Comparison of ENCODE assay signal across 23 cellular contexts in the genomic region with DNA sequence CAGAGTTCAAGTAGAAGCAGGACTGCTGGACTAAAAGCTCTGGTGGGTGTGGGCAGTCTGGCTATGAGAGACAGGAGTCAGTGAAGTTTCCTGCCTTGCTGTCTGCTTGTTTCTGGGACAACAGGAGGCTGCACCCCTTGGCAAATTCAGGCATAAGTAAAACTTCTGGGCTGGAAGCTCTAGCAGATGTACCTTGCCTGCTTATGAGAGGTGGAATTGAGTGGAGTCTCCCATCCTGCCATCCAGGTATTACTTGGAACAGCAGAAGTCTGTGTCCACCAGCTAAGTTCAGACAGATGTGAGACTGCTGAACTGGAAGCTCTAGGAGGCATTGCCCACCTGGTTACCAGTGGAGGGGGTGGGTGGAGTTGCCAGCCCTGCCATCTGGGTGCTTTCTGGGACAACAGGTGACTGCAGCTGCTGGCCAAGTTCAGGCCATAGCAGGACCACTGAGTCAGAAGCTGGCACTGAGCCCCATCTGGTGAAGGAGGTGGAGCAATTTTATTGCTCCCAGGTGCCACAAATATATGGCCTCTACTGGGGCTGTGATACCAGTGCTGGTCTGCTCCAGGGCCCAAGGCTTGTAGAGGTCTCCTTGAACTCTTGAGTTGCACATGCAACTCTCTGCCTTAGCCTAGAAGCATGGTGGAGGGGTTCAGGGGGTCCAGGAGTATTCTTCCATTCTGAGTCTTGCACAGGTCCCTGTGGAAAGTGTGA.
"Had no signal": no experiment of that assay in that cellular context is flagged by ENCODE, and none has a peak within 500 bp of the region (broad histone marks: within the 10 kb centered on the region; RNA-seq: fewer than 3 reads in every experiment).

No MANE protein-coding gene starts in this region.

- H3K4me3 ChIP-seq: cardiac muscle cell, gastrocnemius medialis, sigmoid colon, smooth muscle cell, transverse colon, uterus had no signal

- FAIRE-seq: endothelial cell of umbilical vein had no signal

- ATAC-seq: activated T-cell treated with anti-CD3 and anti-CD28 coated beads, Interleukin-2, amount 50 U/mL, for 4 hours; esophagus mucosa; gastrocnemius medialis; stimulated activated naive B cell treated with anti-CD40 and anti-IgM and Interleukin-4, amounts not matched to agents 10 μg/mL and 1 μg/mL and 100 μg/mL, for 72 hours had no signal

- H3K27ac ChIP-seq: cardiac muscle cell, gastrocnemius medialis, sigmoid colon, transverse colon, uterus had no signal

- H3K4me2 ChIP-seq: smooth muscle cell had no signal

- DNase-seq: activated CD4-positive, alpha-beta T cell treated with anti-CD3 and anti-CD28 coated beads for 4 hours; activated CD4-positive, alpha-beta T cell treated with anti-CD3 and anti-CD28 coated beads, Interleukin-2, amount 50 U/mL, for 48 hours; activated CD4-positive, CD25-positive, alpha-beta regulatory T cell; activated CD8-positive, alpha-beta memory T cell treated with anti-CD3 and anti-CD28 coated beads, Interleukin-2, amount 50 U/mL, for 48 hours; activated naive CD4-positive, alpha-beta T cell treated with Interleukin-2 at 50 U/mL for 16 hours; activated naive CD8-positive, alpha-beta T cell treated with anti-CD3 and anti-CD28 coated beads for 36 hours; activated T-cell treated with anti-CD3 and anti-CD28 coated beads, Interleukin-2, amount 50 U/mL, for 4 hours; effector memory CD4-positive, alpha-beta T cell; gastrocnemius medialis; hippocampal formation; naive B cell; nucleus accumbens; posterior cingulate gyrus; sigmoid colon; stimulated activated CD4-positive, alpha-beta T cell treated with anti-CD3 and anti-CD28 coated beads, Interleukin-15, amount 100 ng/mL, for 24 hours; stimulated activated naive B cell treated with anti-CD40 and anti-IgM and Interleukin-4, amounts not matched to agents 10 μg/mL and 1 μg/mL and 100 μg/mL, for 72 hours; T-helper 2 cell; transverse colon; uterus had no signal

- H3K9me3 ChIP-seq: gastrocnemius medialis, sigmoid colon, uterus had no signal

- H3K27me3 ChIP-seq: cardiac muscle cell, gastrocnemius medialis, sigmoid colon, transverse colon, uterus had no signal

- H3K36me3 ChIP-seq: cardiac muscle cell, gastrocnemius medialis, sigmoid colon, transverse colon, uterus had no signal

- H3K4me1 ChIP-seq: gastrocnemius medialis, transverse colon, uterus had no signal
